15 cellular contexts compared by ENCODE assay signal in genomic region chr7:129990403-129991192, GRCh38. TPM values are rescaled to one million over a fixed set of nuclear protein-coding genes. Genes with fewer than 3 reads are reported as not detected.
A peak's percentile ranks its signal among the peaks of the same experiment; 100 is the strongest.
DNase-seq lines count a peak whose midpoint lies in the region; ATAC-seq and TF ChIP-seq lines count a peak whose summit lies in the region.
"Had no signal": no experiment of that assay in that cellular context is flagged by ENCODE, and none has a peak within 500 bp of the region (broad histone marks: within the 10 kb centered on the region; RNA-seq: fewer than 3 reads in every experiment).

No MANE protein-coding gene starts in this region.

- TF ChIP-seq EP300 in tibial nerve (IDR thresholded peaks at IDR 0.05) = no peak

- H3K27ac Mint-ChIP-seq in type B pancreatic cell = peak overlapping the region; percentile 95
- H3K27ac Mint-ChIP-seq: activated naive CD8-positive, alpha-beta T cell had no signal

- H3K4me1 ChIP-seq in right lobe of liver = peaks cover 0 to 7% (median 0%) of the 10 kb centered on the region in 4 donors
- H3K4me1 ChIP-seq in tibial nerve = peaks cover 0 to 9% (median 0%) of the 10 kb centered on the region in 4 donors

- no peaks in the 10 kb centered on the region for H3K27me3 ChIP-seq in right lobe of liver
- H3K27me3 ChIP-seq in tibial nerve = no peaks in the 10 kb centered on the region

- H3K4me3 Mint-ChIP-seq in type B pancreatic cell = no peak overlapping the region
- H3K4me3 Mint-ChIP-seq: activated naive CD8-positive, alpha-beta T cell; central memory CD8-positive, alpha-beta T cell had no signal

- ATAC-seq in right lobe of liver = peak; percentile 94 to 95 (median 94)

- no peaks in the 10 kb centered on the region for H3K27me3 Mint-ChIP-seq in type B pancreatic cell
- H3K27me3 Mint-ChIP-seq: activated naive CD8-positive, alpha-beta T cell; central memory CD8-positive, alpha-beta T cell had no signal

- H3K9me3 Mint-ChIP-seq in type B pancreatic cell = no peaks in the 10 kb centered on the region
- H3K9me3 Mint-ChIP-seq: central memory CD8-positive, alpha-beta T cell had no signal

- H3K4me3 ChIP-seq in right lobe of liver = no peak overlapping the region
- H3K4me3 ChIP-seq in tibial nerve = no peak overlapping the region

- H3K36me3 Mint-ChIP-seq in type B pancreatic cell = no peaks in the 10 kb centered on the region
- H3K36me3 Mint-ChIP-seq: activated naive CD8-positive, alpha-beta T cell had no signal

- peak overlapping the region in 2 of 3 donors; percentile 18 to 47 for H3K27ac ChIP-seq in right lobe of liver
- H3K27ac ChIP-seq in tibial nerve = no peak overlapping the region
- H3K27ac ChIP-seq: 22Rv1 had no signal

- peaks cover 4% of the 10 kb centered on the region for H3K4me1 Mint-ChIP-seq in type B pancreatic cell (ENCODE audit: unreplicated experiment)

- intact Hi-C loops in right lobe of liver (cut with DNase I) = no loop called here

- H3K36me3 ChIP-seq in right lobe of liver (no peaks in the 10 kb centered on the region), tibial nerve (no peaks in the 10 kb centered on the region)

- TF ChIP-seq POLR2A in right lobe of liver (IDR thresholded peaks at IDR 0.05) (no peak), tibial nerve (IDR thresholded peaks at IDR 0.05) (no peak)

- WGBS in right lobe of liver (ENCODE audit: insufficient coverage, low coverage, low lambda C conversion rate, missing lambda C conversion rate) = no CpG with 5 or more reads among the region's 8 CpGs
- 50 to 53% methylated on average over 3 to 8 of the region's 8 CpGs for WGBS in tibial nerve, 2 donors

- TF ChIP-seq CTCF in right lobe of liver (IDR thresholded peaks at IDR 0.05) (no peak), type B pancreatic cell (conservative IDR thresholded peaks at IDR 0.05) (no peak), tibial nerve (IDR thresholded peaks at IDR 0.05) (no peak)

- no peaks in the 10 kb centered on the region for H3K9me3 ChIP-seq in right lobe of liver
- no peaks in the 10 kb centered on the region for H3K9me3 ChIP-seq in tibial nerve

- DNase-seq in NCI-H2227 (lab: John Stamatoyannopoulos, UW; ENCODE audit: unreplicated experiment) (peak; percentile 20), NCI-H2227 treated with DMSO at 0.1 percent for 48 hours (lab: John Stamatoyannopoulos, UW) (no peak), astrocyte of the hippocampus (ENCODE audit: low read depth, low spot score) (peak; percentile 46), right lobe of liver (peak in 2 of 3 donors; percentile 56 to 67), type B pancreatic cell (ENCODE audit: extremely low spot score, unreplicated experiment) (no peak), DMS114 treated with DMSO at 0.1 percent for 48 hours (lab: John Stamatoyannopoulos, UW; ENCODE audit: unreplicated experiment) (no peak), tibial nerve (ENCODE audit: low spot score in 2 of 2) (no peak)
- DNase-seq in activated CD8-positive, alpha-beta memory T cell treated with anti-CD3 and anti-CD28 coated beads, Interleukin-2, amount 50 U/mL, for 48 hours = no peak
- DNase-seq: activated CD8-positive, alpha-beta memory T cell treated with anti-CD3 and anti-CD28 coated beads, Interleukin-2, amount 50 U/mL, for 4 hours; COR-L47; kidney glomerular epithelial cell; SW 1271 had no signal

RNA-seq across cellular contexts. Expression of gene UBE2H, which starts 37.8 kb away (rescaled TPM):
- total RNA-seq in right lobe of liver (10 to 100 TPM; 27.4 to 47.0 (median 35.6) TPM), type B pancreatic cell (ENCODE audit: low replicate concordance) (80.7 and 141 TPM in 2 replicates), tibial nerve (10 to 100 TPM; 69.6 to 92.3 (median 80.9) TPM)

Comparison
In these comparisons a context has a peak if more than half of its experiments do, and no peak if none do; other contexts are left out.
1. DNase-seq: peak in NCI-H2227 (single experiment), astrocyte of the hippocampus (single experiment) and right lobe of liver (2 of 3); none in NCI-H2227 treated with DMSO at 0.1 percent for 48 hours (single experiment), type B pancreatic cell (single experiment), DMS114 treated with DMSO at 0.1 percent for 48 hours (single experiment), tibial nerve (0 of 2) and activated CD8-positive, alpha-beta memory T cell treated with anti-CD3 and anti-CD28 coated beads, Interleukin-2, amount 50 U/mL, for 48 hours (single experiment).
2. H3K27ac ChIP-seq: peak in right lobe of liver (2 of 3); none in tibial nerve (0 of 4).